8 cellular contexts compared by ENCODE assay signal in the genomic region with DNA sequence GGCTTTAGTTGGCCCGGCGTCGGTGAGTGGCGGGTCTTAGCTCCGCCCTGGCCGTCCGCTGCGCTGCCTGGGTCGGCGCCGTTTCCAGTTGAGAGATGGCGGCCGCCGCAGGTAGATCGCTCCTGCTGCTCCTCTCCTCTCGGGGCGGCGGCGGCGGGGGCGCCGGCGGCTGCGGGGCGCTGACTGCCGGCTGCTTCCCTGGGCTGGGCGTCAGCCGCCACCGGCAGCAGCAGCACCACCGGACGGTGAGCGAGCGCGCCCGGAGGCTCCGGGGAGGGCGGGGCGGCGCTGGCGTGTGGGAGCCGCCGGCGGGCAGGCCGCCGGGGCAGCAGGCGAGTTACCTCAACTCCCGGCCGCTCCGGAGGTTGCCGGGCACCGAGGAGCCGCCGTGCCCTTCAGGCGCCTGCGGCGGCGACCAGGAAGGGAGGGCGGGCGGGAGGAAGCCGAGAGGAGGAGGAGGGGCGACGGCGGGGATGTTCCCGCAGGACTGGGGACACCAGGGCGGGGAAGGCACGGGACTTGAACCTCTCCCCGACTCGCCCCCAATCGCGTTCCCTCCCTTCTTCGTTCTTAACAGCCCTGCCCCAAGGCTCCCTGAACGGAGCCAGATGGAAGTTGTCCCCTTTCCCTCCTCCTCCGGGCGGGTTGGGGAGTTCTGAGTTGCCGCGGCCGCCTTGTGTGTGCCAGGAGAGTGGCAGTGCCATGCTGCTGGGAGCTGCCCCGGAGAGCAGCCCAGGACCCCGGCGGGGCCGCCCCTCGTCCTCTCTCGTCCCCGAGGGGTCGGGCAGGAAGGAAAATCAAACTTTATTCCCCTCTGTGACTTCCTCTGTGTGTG. TPM values are rescaled to one million over a fixed set of nuclear protein-coding genes. Genes with fewer than 3 reads are reported as not detected.
DNase-seq lines count a peak whose midpoint lies in the region; ATAC-seq and TF ChIP-seq lines count a peak whose summit lies in the region.

A gene with protein sequence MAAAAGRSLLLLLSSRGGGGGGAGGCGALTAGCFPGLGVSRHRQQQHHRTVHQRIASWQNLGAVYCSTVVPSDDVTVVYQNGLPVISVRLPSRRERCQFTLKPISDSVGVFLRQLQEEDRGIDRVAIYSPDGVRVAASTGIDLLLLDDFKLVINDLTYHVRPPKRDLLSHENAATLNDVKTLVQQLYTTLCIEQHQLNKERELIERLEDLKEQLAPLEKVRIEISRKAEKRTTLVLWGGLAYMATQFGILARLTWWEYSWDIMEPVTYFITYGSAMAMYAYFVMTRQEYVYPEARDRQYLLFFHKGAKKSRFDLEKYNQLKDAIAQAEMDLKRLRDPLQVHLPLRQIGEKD (plus strand): TSS at position 87 of the 835 bp plus-strand sequence. CDS start 9 bp downstream, at position 96.

- H3K27me3 Mint-ChIP-seq in activated CD8-positive, alpha-beta T cell treated with anti-CD3 and anti-CD28 coated beads for 36 hours = no peaks in the 10 kb centered on the region

- peak; percentile 81 for TF ChIP-seq POLR2A in GM18526 (IDR thresholded peaks at IDR 0.05; ENCODE audit: extremely low read depth, insufficient read length)

- no peak within 1 kb of the TSS for H3K27ac ChIP-seq in ectodermal cell (ENCODE audit: insufficient read depth, low read depth, low read length, poor library complexity, severe bottlenecking)
- peak within 1 kb of the TSS; percentile 92 to 97 for H3K27ac ChIP-seq in lung (ENCODE audit: low read depth in 1 of 2, low read length in 1 of 2)

- H3K36me3 ChIP-seq in ectodermal cell (ENCODE audit: control insufficient read depth, insufficient read depth, low read length) = no peaks in the 10 kb centered on the region
- H3K36me3 ChIP-seq in lung (ENCODE audit: control insufficient read depth in 2 of 2, insufficient read depth in 2 of 2, low read length in 2 of 2) = no peaks in the 10 kb centered on the region

- H3K27me3 ChIP-seq in ectodermal cell (ENCODE audit: control insufficient read depth, insufficient read depth, low read length, poor library complexity, severe bottlenecking) (no peaks in the 10 kb centered on the region), lung (ENCODE audit: control insufficient read depth, insufficient read depth) (no peaks in the 10 kb centered on the region)

- H3K4me3 ChIP-seq in ectodermal cell (ENCODE audit: insufficient read depth, low read depth, low read length) (peak within 1 kb of the TSS; percentile 87), lung (peak within 1 kb of the TSS; percentile 95)

- H3K9me3 Mint-ChIP-seq in activated CD8-positive, alpha-beta T cell treated with anti-CD3 and anti-CD28 coated beads for 36 hours = no peaks in the 10 kb centered on the region

- no peak for TF ChIP-seq CTCF in activated CD8-positive, alpha-beta T cell treated with anti-CD3 and anti-CD28 coated beads for 36 hours (IDR thresholded peaks at IDR 0.05)
- no peak for TF ChIP-seq CTCF in lung (IDR thresholded peaks at IDR 0.05; ENCODE audit: control extremely low read depth, extremely low read depth)

- peak within 1 kb of the TSS; percentile 60 for H3K27ac Mint-ChIP-seq in activated CD8-positive, alpha-beta T cell treated with anti-CD3 and anti-CD28 coated beads for 36 hours

- CTCF ChIA-PET in activated CD8-positive, alpha-beta T cell treated with anti-CD3 and anti-CD28 coated beads for 36 hours (lab: Charles Lee) = interaction anchor here (0.9 to 2.2 kb wide), 4 partner anchors 66 to 404 kb away, joined by 3 to 5 read pairs (median 5); a partner anchor contains a TSS

- intact Hi-C loops in activated CD8-positive, alpha-beta T cell treated with anti-CD3 and anti-CD28 coated beads for 36 hours (cut with micrococcal nuclease) = no loop called here

- H3K9me3 ChIP-seq in ectodermal cell (ENCODE audit: control insufficient read depth, low read length) (no peaks in the 10 kb centered on the region), lung (ENCODE audit: control insufficient read depth in 2 of 2, insufficient read depth in 1 of 2, low read length in 1 of 2) (no peaks in the 10 kb centered on the region)

- 0% methylated on average over 85 of the region's 85 CpGs for WGBS in ectodermal cell, 2 experiments
- 1% methylated on average over 48 to 84 of the region's 85 CpGs for whole genome bisulfite sequencing in lung, 2 donors

- H3K36me3 Mint-ChIP-seq in activated CD8-positive, alpha-beta T cell treated with anti-CD3 and anti-CD28 coated beads for 36 hours (ENCODE audit: low read depth) = no peaks in the 10 kb centered on the region

- POLR2A ChIA-PET in activated CD8-positive, alpha-beta T cell treated with anti-CD3 and anti-CD28 coated beads for 36 hours (lab: Charles Lee) = interaction anchor here (0.6 to 1.5 kb wide), 8 partner anchors 10 to 360 kb away, joined by 3 to 4 read pairs (median 3); a partner anchor contains a TSS

- peak; percentile 92 for ATAC-seq in HG03045 (IDR thresholded peaks at IDR 0.05; ENCODE audit: unreplicated experiment)
- peak; percentile 99 for ATAC-seq in activated CD8-positive, alpha-beta T cell treated with anti-CD3 and anti-CD28 coated beads for 36 hours
- peak; percentile 94 for ATAC-seq in lung (ENCODE audit: insufficient read depth, low FRiP score)

- peak; percentile 55 for DNase-seq in 8988T
- peak; percentile 93 for DNase-seq in NCI-H460 (ENCODE audit: extremely low read depth, low read depth)
- peak; percentile 95 for DNase-seq in activated CD8-positive, alpha-beta T cell treated with anti-CD3 and anti-CD28 coated beads for 36 hours
- DNase-seq in lung (ENCODE audit: low spot score) = peak; percentile 94
- DNase-seq in stimulated activated CD4-positive, alpha-beta T cell treated with anti-CD3 and anti-CD28 coated beads, TNF-alpha, amount 100 ng/mL, for 1 hour (ENCODE audit: low read depth in 3 of 3, low spot score in 1 of 3) = peak; percentile 82 to 87 (median 86)

- peaks cover 5% of the 10 kb centered on the region for H3K4me1 ChIP-seq in ectodermal cell (ENCODE audit: control insufficient read depth, insufficient read depth, low read length)
- H3K4me1 ChIP-seq in lung (ENCODE audit: control insufficient read depth in 2 of 2, insufficient read depth in 2 of 2, low read length in 2 of 2) = peaks cover 2 to 18% of the 10 kb centered on the region in 2 donors

- H3K4me3 Mint-ChIP-seq in activated CD8-positive, alpha-beta T cell treated with anti-CD3 and anti-CD28 coated beads for 36 hours = peak within 1 kb of the TSS; percentile 81

- peaks cover 34% of the 10 kb centered on the region for H3K4me1 Mint-ChIP-seq in activated CD8-positive, alpha-beta T cell treated with anti-CD3 and anti-CD28 coated beads for 36 hours (ENCODE audit: low read depth)

RNA-seq across cellular contexts. Expression of the gene that starts here (rescaled TPM):
- total RNA-seq in NCI-H460 (2014; rRNA removed; shearing (Covaris generic)) = 39.5 and 43.0 TPM in 2 replicates
- 57.7 and 71.7 TPM in 2 replicates for polyA plus RNA-seq in NCI-H460 (2014; cell fraction: nucleus; rRNA removed)
- 10 to 100 TPM; 17.1 to 18.3 TPM for total RNA-seq in activated CD8-positive, alpha-beta T cell treated with anti-CD3 and anti-CD28 coated beads for 36 hours
- 45.1 TPM for polyA plus RNA-seq in ectodermal cell (2013, experiment 1 of 4)
- polyA plus RNA-seq in ectodermal cell (2013, experiment 2 of 4) = 40.3 TPM
- 36.1 TPM for polyA plus RNA-seq in ectodermal cell (2013, experiment 3 of 4)
- polyA plus RNA-seq in ectodermal cell (2013, experiment 4 of 4) = 39.8 TPM
- total RNA-seq in lung = 10 to 100 TPM; 28.8 to 70.7 TPM
- polyA plus RNA-seq in lung = 10 to 100 TPM; 23.1 to 29.2 TPM
